21 cellular contexts compared by ENCODE assay signal in the genomic region with DNA sequence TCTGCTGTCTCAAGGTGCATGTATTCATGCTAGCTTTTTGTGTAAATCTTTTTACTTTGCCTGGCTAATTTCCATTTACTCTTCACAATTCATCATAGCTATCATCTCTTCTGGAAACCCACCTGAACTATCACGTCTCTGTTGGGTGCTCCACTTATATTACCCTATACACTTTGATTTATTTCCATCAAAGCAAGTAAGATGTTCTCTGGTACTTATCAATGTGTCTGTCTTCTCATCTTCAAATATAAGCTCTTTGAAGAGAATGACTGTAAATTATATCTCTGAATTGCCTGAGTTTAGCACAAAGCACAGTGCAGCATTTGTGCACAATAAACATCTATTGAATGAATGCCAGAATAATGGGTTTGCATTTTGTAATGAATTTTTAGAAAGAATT.
"Had no signal": no experiment of that assay in that cellular context is flagged by ENCODE, and none has a peak within 500 bp of the region (broad histone marks: within the 10 kb centered on the region; RNA-seq: fewer than 3 reads in every experiment).

No MANE protein-coding gene starts in this region.

- H3K4me1 ChIP-seq: esophagus muscularis mucosa, foreskin keratinocyte, gastroesophageal sphincter, heart left ventricle, left lung, lower lobe of right lung had no signal

- H3K9me3 ChIP-seq: esophagus muscularis mucosa, gastroesophageal sphincter, heart left ventricle, lower lobe of right lung, mucosa of descending colon had no signal

- H3K79me2 ChIP-seq: hepatocyte had no signal

- H3K27ac ChIP-seq: coronary artery, dorsolateral prefrontal cortex, esophagus muscularis mucosa, foreskin keratinocyte, gastroesophageal sphincter, heart left ventricle, hepatocyte, left lung, lower lobe of right lung had no signal

- H3K36me3 ChIP-seq: esophagus muscularis mucosa, gastroesophageal sphincter, heart left ventricle, left lung, lower lobe of right lung had no signal

- DNase-seq: dermis blood vessel endothelial cell; dorsolateral prefrontal cortex; effector CD4-positive, alpha-beta T cell; effector memory CD4-positive, alpha-beta T cell; foreskin keratinocyte; heart left ventricle; hypothalamus; immature natural killer cell; islet precursor cell; kidney; kidney glomerular epithelial cell; left lung; left ventricle myocardium superior; lower lobe of right lung; mesenchymal stem cell; mucosa of descending colon; naive B cell had no signal

- H3K4me2 ChIP-seq: hepatocyte had no signal

- H2AFZ ChIP-seq: hepatocyte had no signal

- H3K4me3 ChIP-seq: coronary artery, dorsolateral prefrontal cortex, esophagus muscularis mucosa, gastroesophageal sphincter, heart left ventricle, hepatocyte, left lung, lower lobe of right lung, mucosa of descending colon had no signal

- H3K27me3 ChIP-seq: dorsolateral prefrontal cortex, esophagus muscularis mucosa, foreskin keratinocyte, gastroesophageal sphincter, heart left ventricle, hepatocyte, left lung had no signal
